9 cellular contexts compared by ENCODE assay signal in the genomic region with DNA sequence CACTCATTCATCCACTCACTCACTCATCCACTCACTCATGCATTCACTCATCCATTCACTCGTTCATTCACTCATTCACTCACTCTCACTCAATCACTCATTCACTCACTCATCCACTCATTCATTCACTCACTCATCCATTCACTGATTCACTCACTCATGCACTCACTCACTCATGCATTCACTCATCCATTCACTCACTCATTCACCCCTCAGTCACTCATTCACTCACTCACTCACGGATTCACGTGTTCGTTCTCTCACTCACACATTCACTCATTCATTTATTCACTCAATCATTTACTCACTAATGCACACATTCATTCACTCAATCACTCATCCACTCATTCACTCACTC.
"Had no signal": no experiment of that assay in that cellular context is flagged by ENCODE, and none has a peak within 500 bp of the region (broad histone marks: within the 10 kb centered on the region; RNA-seq: fewer than 3 reads in every experiment).

No MANE protein-coding gene starts in this region.

- DNase-seq: H7, IMR-90, Karpas-422, KBM-7 had no signal

- H3K27ac ChIP-seq: HL-60, KMS-11 had no signal

- H3K4me1 ChIP-seq: HAP-1 had no signal

- ATAC-seq: GM23338, HCT116 had no signal

- H3K4me2 ChIP-seq: GM23338, KMS-11 had no signal

- H2AFZ ChIP-seq: GM23338 had no signal

- H3K36me3 ChIP-seq: HAP-1 had no signal

- H3K9ac ChIP-seq: KMS-11 had no signal

- H3K4me3 ChIP-seq: GM23338, HAP-1 had no signal
